ENCODE assay signal across 10 cellular contexts in genomic region chr10:119316002-119316358, GRCh38.
A peak's percentile ranks its signal among the peaks of the same experiment; 100 is the strongest.
DNase-seq lines count a peak whose midpoint lies in the region; ATAC-seq and TF ChIP-seq lines count a peak whose summit lies in the region.
"Had no signal": no experiment of that assay in that cellular context is flagged by ENCODE, and none has a peak within 500 bp of the region (broad histone marks: within the 10 kb centered on the region; RNA-seq: fewer than 3 reads in every experiment).

No MANE protein-coding gene starts in this region.

- no peak overlapping the region for H3K4me2 ChIP-seq in hepatocyte

- H3K4me3 ChIP-seq in hepatocyte (no peak overlapping the region), stomach smooth muscle (ENCODE audit: low read length in 2 of 2) (no peak overlapping the region)

- no peak for ATAC-seq in activated B cell treated with CpG ODN at 0.5 μM for 24 hours (ENCODE audit: low read depth)

- peak overlapping the region; percentile 95 for H3K27ac ChIP-seq in hepatocyte
- peak overlapping the region; percentile 79 for H3K27ac ChIP-seq in stomach smooth muscle (ENCODE audit: low read length)

- CTCF ChIA-PET in activated B cell treated with CpG ODN at 0.5 μM for 24 hours (lab: Charles Lee) (interaction anchor here (0.9 to 1.1 kb wide), 2 partner anchors 109 to 117 kb away, joined by 3 read pairs; partner anchors contain the start of gene GRK5), Calu3 (lab: Charles Lee) (no interaction called here)

- no TSS peak for BruUV-seq in Calu3 (replicated peaks; lab: Mats Ljungman, UMichigan)

- H3K27me3 Mint-ChIP-seq in activated naive CD4-positive, alpha-beta T cell treated with anti-CD3 and anti-CD28 coated beads, Interleukin-2, amount 50 U/mL, for 24 hours, result no peaks in the 10 kb centered on the region
- no peaks in the 10 kb centered on the region for H3K27me3 Mint-ChIP-seq in activated B cell treated with CpG ODN at 0.5 μM for 24 hours
- peaks cover 16% of the 10 kb centered on the region for H3K27me3 Mint-ChIP-seq in Calu3 (ENCODE audit: unreplicated experiment)

- H3K9me3 Mint-ChIP-seq in activated naive CD4-positive, alpha-beta T cell treated with anti-CD3 and anti-CD28 coated beads, Interleukin-2, amount 50 U/mL, for 24 hours, result no peaks in the 10 kb centered on the region
- H3K9me3 Mint-ChIP-seq in activated B cell treated with CpG ODN at 0.5 μM for 24 hours, result no peaks in the 10 kb centered on the region
- no peaks in the 10 kb centered on the region for H3K9me3 Mint-ChIP-seq in Calu3 (ENCODE audit: low read depth, unreplicated experiment)

- WGBS in hepatocyte (ENCODE audit: low lambda C conversion rate, missing lambda C conversion rate), result 96% methylated on average over 2 of the region's 2 CpGs

- H3K27me3 ChIP-seq in hepatocyte (no peaks in the 10 kb centered on the region), stomach smooth muscle (ENCODE audit: control insufficient read depth in 1 of 2, insufficient read depth in 2 of 2, low read length in 2 of 2) (no peaks in the 10 kb centered on the region)

- POLR2A ChIA-PET in activated B cell treated with CpG ODN at 0.5 μM for 24 hours (lab: Charles Lee), result interaction anchor here (0.6 to 3.7 kb wide), 4 partner anchors 10 to 109 kb away, joined by 3 to 17 read pairs (median 6); partner anchors contain the start of gene GRK5

- peaks cover 62% of the 10 kb centered on the region for H3K79me2 ChIP-seq in hepatocyte

- no peaks in the 10 kb centered on the region for H4K20me1 ChIP-seq in hepatocyte (ENCODE audit: insufficient read depth, poor library complexity, severe bottlenecking)

- H3K4me1 ChIP-seq in hepatocyte (ENCODE audit: insufficient read depth) (peaks cover 44% of the 10 kb centered on the region), stomach smooth muscle (ENCODE audit: control insufficient read depth, insufficient read depth, low read length) (peaks cover 55% of the 10 kb centered on the region)

- H2AFZ ChIP-seq in hepatocyte, result no peak overlapping the region

- DNase-seq in activated naive CD4-positive, alpha-beta T cell treated with Interleukin-2 at 50 U/mL for 16 hours, result no peak
- DNase-seq in activated B cell treated with CpG ODN at 0.5 μM for 24 hours (no peak), hepatocyte (ENCODE audit: low spot score) (no peak), Calu3 (no peak), GM19238 (ENCODE audit: insufficient read length, low spot score) (no peak)
- DNase-seq in effector CD8-positive, alpha-beta T cell (lab: John Stamatoyannopoulos, UW), result no peak
- DNase-seq: NCI-H1092 treated with DMSO at 0.1 percent for 48 hours had no signal

- H3K36me3 ChIP-seq in hepatocyte (replicated peaks; ENCODE audit: insufficient read depth, low read depth), result no peaks in the 10 kb centered on the region
- peaks cover 0 to 2% of the 10 kb centered on the region in 2 donors for H3K36me3 ChIP-seq in stomach smooth muscle (ENCODE audit: control insufficient read depth in 2 of 2, insufficient read depth in 2 of 2, low read length in 2 of 2)

- intact Hi-C loops in activated B cell treated with CpG ODN at 0.5 μM for 24 hours (cut with micrococcal nuclease) (no loop called here), Calu3 (cut with micrococcal nuclease; ENCODE audit: unreplicated experiment) (no loop called here)

- H3K36me3 Mint-ChIP-seq in activated naive CD4-positive, alpha-beta T cell treated with anti-CD3 and anti-CD28 coated beads, Interleukin-2, amount 50 U/mL, for 24 hours, result peaks cover 3% of the 10 kb centered on the region
- H3K36me3 Mint-ChIP-seq in activated B cell treated with CpG ODN at 0.5 μM for 24 hours (ENCODE audit: low read depth) (peaks cover 8% of the 10 kb centered on the region), Calu3 (ENCODE audit: insufficient read depth, unreplicated experiment) (no peaks in the 10 kb centered on the region)

- H3K9me2 ChIP-seq in hepatocyte (replicated peaks; ENCODE audit: insufficient read depth), result no peaks in the 10 kb centered on the region

- H3K27ac Mint-ChIP-seq in activated naive CD4-positive, alpha-beta T cell treated with anti-CD3 and anti-CD28 coated beads, Interleukin-2, amount 50 U/mL, for 24 hours, result peak overlapping the region; percentile 95
- H3K27ac Mint-ChIP-seq in activated B cell treated with CpG ODN at 0.5 μM for 24 hours (peak overlapping the region; percentile 88), Calu3 (ENCODE audit: unreplicated experiment) (no peak overlapping the region)
- H3K27ac Mint-ChIP-seq: dendritic cell treated with granulocyte-macrophage colony-stimulating factor and Interleukin-4, amounts not matched to agents 40 ng/mL and 50 ng/mL, for 4 days had no signal

- peak overlapping the region; percentile 21 to 26 for H3K9ac ChIP-seq in stomach smooth muscle (ENCODE audit: low read length in 2 of 2)

- peaks cover 81% of the 10 kb centered on the region for H3K4me1 Mint-ChIP-seq in activated naive CD4-positive, alpha-beta T cell treated with anti-CD3 and anti-CD28 coated beads, Interleukin-2, amount 50 U/mL, for 24 hours
- peaks cover 93% of the 10 kb centered on the region for H3K4me1 Mint-ChIP-seq in activated B cell treated with CpG ODN at 0.5 μM for 24 hours
- peaks cover 17% of the 10 kb centered on the region for H3K4me1 Mint-ChIP-seq in Calu3 (ENCODE audit: low read depth, unreplicated experiment)

- H3K4me3 Mint-ChIP-seq in activated naive CD4-positive, alpha-beta T cell treated with anti-CD3 and anti-CD28 coated beads, Interleukin-2, amount 50 U/mL, for 24 hours, result no peak overlapping the region
- H3K4me3 Mint-ChIP-seq in activated B cell treated with CpG ODN at 0.5 μM for 24 hours (no peak overlapping the region), Calu3 (ENCODE audit: low read depth, unreplicated experiment) (no peak overlapping the region)
- H3K4me3 Mint-ChIP-seq: dendritic cell treated with granulocyte-macrophage colony-stimulating factor and Interleukin-4, amounts not matched to agents 40 ng/mL and 50 ng/mL, for 4 days had no signal

- TF ChIP-seq CTCF in activated B cell treated with CpG ODN at 0.5 μM for 24 hours (IDR thresholded peaks at IDR 0.05) (no peak), hepatocyte (IDR thresholded peaks at IDR 0.05; ENCODE audit: poor library complexity) (no peak), Calu3 (IDR thresholded peaks at IDR 0.05; ENCODE audit: unreplicated experiment) (no peak)

- H3K9me3 ChIP-seq in hepatocyte (ENCODE audit: low read depth), result no peaks in the 10 kb centered on the region
- H3K9me3 ChIP-seq in stomach smooth muscle (ENCODE audit: control insufficient read depth in 2 of 2, low read length in 2 of 2), result no peaks in the 10 kb centered on the region
